In genomic region chr2:215264374-215264773, GRCh38 we compare ENCODE assay signal across 27 cellular contexts.
"Had no signal": no experiment of that assay in that cellular context is flagged by ENCODE, and none has a peak within 500 bp of the region (broad histone marks: within the 10 kb centered on the region; RNA-seq: fewer than 3 reads in every experiment).

No MANE protein-coding gene starts in this region.

- H3K27ac ChIP-seq: colonic mucosa, coronary artery, dorsolateral prefrontal cortex, epithelial cell of prostate, esophagus muscularis mucosa, esophagus squamous epithelium, foreskin keratinocyte, gastrocnemius medialis, gastroesophageal sphincter, heart left ventricle, heart right ventricle had no signal

- DNase-seq: colonic mucosa; cortex of kidney; dermis blood vessel endothelial cell; dorsolateral prefrontal cortex; effector CD4-positive, alpha-beta T cell; effector CD8-positive, alpha-beta T cell; effector memory CD4-positive, alpha-beta T cell; effector memory CD8-positive, alpha-beta T cell; endodermal cell; erythroblast; esophagus squamous epithelium; foreskin fibroblast; foreskin keratinocyte; foreskin melanocyte; gastrocnemius medialis; glutamatergic neuron; head of caudate nucleus; heart left ventricle; heart right ventricle had no signal

- ATAC-seq: effector memory CD8-positive, alpha-beta T cell; esophagus mucosa; foreskin keratinocyte; gastrocnemius medialis; gastroesophageal sphincter; heart left ventricle; heart right ventricle had no signal

- H3K36me3 ChIP-seq: colonic mucosa, esophagus muscularis mucosa, esophagus squamous epithelium, gastrocnemius medialis, gastroesophageal sphincter, heart left ventricle, heart right ventricle had no signal

- H3K4me3 ChIP-seq: colonic mucosa, coronary artery, dorsolateral prefrontal cortex, esophagus muscularis mucosa, esophagus squamous epithelium, gastrocnemius medialis, gastroesophageal sphincter, heart left ventricle, heart right ventricle had no signal

- H3K9me3 ChIP-seq: colonic mucosa, esophagus muscularis mucosa, esophagus squamous epithelium, gastrocnemius medialis, gastroesophageal sphincter, heart left ventricle, heart right ventricle had no signal

- H3K4me1 ChIP-seq: colonic mucosa, gastrocnemius medialis, heart right ventricle had no signal

- H3K27me3 ChIP-seq: colonic mucosa, dorsolateral prefrontal cortex, esophagus muscularis mucosa, esophagus squamous epithelium, foreskin keratinocyte, gastrocnemius medialis, gastroesophageal sphincter, heart left ventricle, heart right ventricle had no signal

- FAIRE-seq: colon, endometrium, endothelial cell of umbilical vein had no signal
